In genomic region chr9:128628471-128629048, GRCh38 we compare ENCODE assay signal across 11 cellular contexts.
A peak's percentile ranks its signal among the peaks of the same experiment; 100 is the strongest.
DNase-seq lines count a peak whose midpoint lies in the region; ATAC-seq and TF ChIP-seq lines count a peak whose summit lies in the region.
"Had no signal": no experiment of that assay in that cellular context is flagged by ENCODE, and none has a peak within 500 bp of the region (broad histone marks: within the 10 kb centered on the region; RNA-seq: fewer than 3 reads in every experiment).

No MANE protein-coding gene starts in this region.

- H3K4me3 ChIP-seq in HEK293 (ENCODE audit: low read depth, low read length): no peak overlapping the region

- no peak for TF ChIP-seq CTCF in HEK293 (tag by site-specific recombination; IDR thresholded peaks at IDR 0.05)

- H3K27ac ChIP-seq in HEK293 (ENCODE audit: extremely low read depth, low read depth, low read length) (no peak overlapping the region), caudate nucleus (ENCODE audit: low read depth, low read length) (peak overlapping the region; percentile 52), layer of hippocampus (ENCODE audit: low read depth, low read length) (peak overlapping the region; percentile 52), substantia nigra (ENCODE audit: low read depth, low read length, poor library complexity, severe bottlenecking) (no peak overlapping the region)

- peaks cover 0 to 92% of the 10 kb centered on the region in 2 experiments; a peak in 2 of 3 replicates for H3K36me3 ChIP-seq in HEK293 (ENCODE audit: control insufficient read depth in 2 of 2, insufficient read depth in 1 of 2, low read length in 2 of 2)

- CTCF ChIA-PET in HEK293 (lab: Yijun Ruan, JAX): no interaction called here

- no peaks in the 10 kb centered on the region for H3K9me3 ChIP-seq in HEK293 (ENCODE audit: control insufficient read depth, insufficient read depth, low read depth, low read length)

- no peaks in the 10 kb centered on the region for H3K4me1 ChIP-seq in HEK293 (ENCODE audit: control insufficient read depth, insufficient read depth, low read length)

- ATAC-seq in HG03378 (IDR thresholded peaks at IDR 0.05; ENCODE audit: unreplicated experiment): no peak
- ATAC-seq in HG02973 (IDR thresholded peaks at IDR 0.05; ENCODE audit: unreplicated experiment): no peak
- ATAC-seq: activated T-cell treated with anti-CD3 and anti-CD28 coated beads, Interleukin-2, amount 50 U/mL, for 72 hours; naive thymus-derived CD4-positive, alpha-beta T cell had no signal

- POLR2A ChIA-PET in HEK293 (lab: Yijun Ruan, JAX): no interaction called here

- H3K27me3 ChIP-seq in layer of hippocampus (ENCODE audit: control insufficient read depth, insufficient read depth, low read length): no peaks in the 10 kb centered on the region

- DNase-seq in caudate nucleus (lab: John Stamatoyannopoulos, UW): peak in 25 of 61 donors; percentile 11 to 76 (median 46)
- peak in 30 of 49 donors; percentile 13 to 73 (median 40) for DNase-seq in substantia nigra (lab: John Stamatoyannopoulos, UW)
- no peak for DNase-seq in 8988T
- no peak for DNase-seq in NOMO-1 treated with dmso at 0.1 percent for 144 hours (lab: John Stamatoyannopoulos, UW; ENCODE audit: unreplicated experiment)
- DNase-seq: activated T-cell treated with anti-CD3 and anti-CD28 coated beads, Interleukin-2, amount 50 U/mL, for 72 hours; naive thymus-derived CD4-positive, alpha-beta T cell; NCI-H187 treated with DMSO at 0.1 percent for 48 hours had no signal

TF ChIP-seq in HEK293, 187 proteins besides CTCF, POLR2A, EP300 and RAD21:
- TF ChIP-seq, protein P1, sequence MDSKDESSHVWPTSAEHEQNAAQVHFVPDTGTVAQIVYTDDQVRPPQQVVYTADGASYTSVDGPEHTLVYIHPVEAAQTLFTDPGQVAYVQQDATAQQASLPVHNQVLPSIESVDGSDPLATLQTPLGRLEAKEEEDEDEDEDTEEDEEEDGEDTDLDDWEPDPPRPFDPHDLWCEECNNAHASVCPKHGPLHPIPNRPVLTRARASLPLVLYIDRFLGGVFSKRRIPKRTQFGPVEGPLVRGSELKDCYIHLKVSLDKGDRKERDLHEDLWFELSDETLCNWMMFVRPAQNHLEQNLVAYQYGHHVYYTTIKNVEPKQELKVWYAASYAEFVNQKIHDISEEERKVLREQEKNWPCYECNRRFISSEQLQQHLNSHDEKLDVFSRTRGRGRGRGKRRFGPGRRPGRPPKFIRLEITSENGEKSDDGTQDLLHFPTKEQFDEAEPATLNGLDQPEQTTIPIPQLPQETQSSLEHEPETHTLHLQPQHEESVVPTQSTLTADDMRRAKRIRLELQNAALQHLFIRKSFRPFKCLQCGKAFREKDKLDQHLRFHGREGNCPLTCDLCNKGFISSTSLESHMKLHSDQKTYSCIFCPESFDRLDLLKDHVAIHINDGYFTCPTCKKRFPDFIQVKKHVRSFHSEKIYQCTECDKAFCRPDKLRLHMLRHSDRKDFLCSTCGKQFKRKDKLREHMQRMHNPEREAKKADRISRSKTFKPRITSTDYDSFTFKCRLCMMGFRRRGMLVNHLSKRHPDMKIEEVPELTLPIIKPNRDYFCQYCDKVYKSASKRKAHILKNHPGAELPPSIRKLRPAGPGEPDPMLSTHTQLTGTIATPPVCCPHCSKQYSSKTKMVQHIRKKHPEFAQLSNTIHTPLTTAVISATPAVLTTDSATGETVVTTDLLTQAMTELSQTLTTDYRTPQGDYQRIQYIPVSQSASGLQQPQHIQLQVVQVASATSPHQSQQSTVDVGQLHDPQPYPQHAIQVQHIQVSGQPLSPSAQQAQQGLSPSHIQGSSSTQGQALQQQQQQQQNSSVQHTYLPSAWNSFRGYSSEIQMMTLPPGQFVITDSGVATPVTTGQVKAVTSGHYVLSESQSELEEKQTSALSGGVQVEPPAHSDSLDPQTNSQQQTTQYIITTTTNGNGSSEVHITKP (tag by site-specific recombination; IDR thresholded peaks at IDR 0.05): peak; percentile 83
- TF ChIP-seq ZNF423 (tag by site-specific recombination; IDR thresholded peaks at IDR 0.05) (no peak), ZNF16 (tag by site-specific recombination; IDR thresholded peaks at IDR 0.05; ENCODE audit: low read depth) (no peak), ZNF639 (tag by site-specific recombination; IDR thresholded peaks at IDR 0.05) (no peak), KLF1 (tag by site-specific recombination; IDR thresholded peaks at IDR 0.05) (0 out of 2 replicates have a peak, but pooled peaks have one; percentile 28), ZIC2 (tag by site-specific recombination; IDR thresholded peaks at IDR 0.05) (0 out of 2 replicates have a peak, but pooled peaks have one; percentile 16), ZNF155 (tag by site-specific recombination; IDR thresholded peaks at IDR 0.05) (no peak), HIC1 (tag by site-specific recombination; IDR thresholded peaks at IDR 0.05) (peak; percentile 87), KLF9 (tag by site-specific recombination; IDR thresholded peaks at IDR 0.05; ENCODE audit: low read depth) (no peak), ZNF623 (tag by site-specific recombination; IDR thresholded peaks at IDR 0.05) (no peak), ZNF24 (tag by site-specific recombination; IDR thresholded peaks at IDR 0.05) (no peak), ZNF692 (tag by site-specific recombination; IDR thresholded peaks at IDR 0.05) (no peak)
- TF ChIP-seq, protein P2, sequence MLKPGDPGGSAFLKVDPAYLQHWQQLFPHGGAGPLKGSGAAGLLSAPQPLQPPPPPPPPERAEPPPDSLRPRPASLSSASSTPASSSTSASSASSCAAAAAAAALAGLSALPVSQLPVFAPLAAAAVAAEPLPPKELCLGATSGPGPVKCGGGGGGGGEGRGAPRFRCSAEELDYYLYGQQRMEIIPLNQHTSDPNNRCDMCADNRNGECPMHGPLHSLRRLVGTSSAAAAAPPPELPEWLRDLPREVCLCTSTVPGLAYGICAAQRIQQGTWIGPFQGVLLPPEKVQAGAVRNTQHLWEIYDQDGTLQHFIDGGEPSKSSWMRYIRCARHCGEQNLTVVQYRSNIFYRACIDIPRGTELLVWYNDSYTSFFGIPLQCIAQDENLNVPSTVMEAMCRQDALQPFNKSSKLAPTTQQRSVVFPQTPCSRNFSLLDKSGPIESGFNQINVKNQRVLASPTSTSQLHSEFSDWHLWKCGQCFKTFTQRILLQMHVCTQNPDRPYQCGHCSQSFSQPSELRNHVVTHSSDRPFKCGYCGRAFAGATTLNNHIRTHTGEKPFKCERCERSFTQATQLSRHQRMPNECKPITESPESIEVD (tag by site-specific recombination; IDR thresholded peaks at IDR 0.05): no peak
TF ChIP-seq in HEK293: peak in this region for 4.

Comparison
In these comparisons a context has a peak if more than half of its experiments do, and no peak if none do; other contexts are left out.
1. H3K27ac ChIP-seq: peak in caudate nucleus (single experiment) and layer of hippocampus (single experiment); none in HEK293 (single experiment) and substantia nigra (single experiment).
2. DNase-seq: peak in substantia nigra (30 of 49); none in 8988T (single experiment) and NOMO-1 treated with dmso at 0.1 percent for 144 hours (single experiment).